ENCODE assay signal across 1 cellular context in the genomic region with DNA sequence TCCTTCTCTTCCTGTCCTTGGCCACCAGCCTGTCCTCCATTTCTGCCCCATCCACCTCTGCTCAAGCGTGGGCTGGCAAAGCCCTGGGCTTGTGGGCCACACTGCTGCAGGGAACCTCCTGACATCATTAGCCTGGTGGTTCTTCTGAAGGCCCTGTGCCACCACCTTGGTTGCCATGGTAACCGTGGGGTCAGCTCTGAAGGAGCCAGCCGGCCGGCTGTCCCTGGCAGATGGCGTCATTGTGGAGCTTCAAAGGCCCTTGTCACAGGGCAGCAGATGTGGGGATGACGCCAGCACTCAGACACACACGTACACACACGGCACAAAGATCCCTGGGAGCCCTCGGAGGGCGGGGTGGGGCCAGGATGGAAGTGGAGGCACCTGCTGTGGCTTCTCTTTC.
TF ChIP-seq lines count a peak whose summit lies in the region.

No MANE protein-coding gene starts in this region.

TF ChIP-seq in GM23338, 12 proteins besides CTCF, POLR2A, EP300 and RAD21 (continued from another document):
- TF ChIP-seq, protein P1, sequence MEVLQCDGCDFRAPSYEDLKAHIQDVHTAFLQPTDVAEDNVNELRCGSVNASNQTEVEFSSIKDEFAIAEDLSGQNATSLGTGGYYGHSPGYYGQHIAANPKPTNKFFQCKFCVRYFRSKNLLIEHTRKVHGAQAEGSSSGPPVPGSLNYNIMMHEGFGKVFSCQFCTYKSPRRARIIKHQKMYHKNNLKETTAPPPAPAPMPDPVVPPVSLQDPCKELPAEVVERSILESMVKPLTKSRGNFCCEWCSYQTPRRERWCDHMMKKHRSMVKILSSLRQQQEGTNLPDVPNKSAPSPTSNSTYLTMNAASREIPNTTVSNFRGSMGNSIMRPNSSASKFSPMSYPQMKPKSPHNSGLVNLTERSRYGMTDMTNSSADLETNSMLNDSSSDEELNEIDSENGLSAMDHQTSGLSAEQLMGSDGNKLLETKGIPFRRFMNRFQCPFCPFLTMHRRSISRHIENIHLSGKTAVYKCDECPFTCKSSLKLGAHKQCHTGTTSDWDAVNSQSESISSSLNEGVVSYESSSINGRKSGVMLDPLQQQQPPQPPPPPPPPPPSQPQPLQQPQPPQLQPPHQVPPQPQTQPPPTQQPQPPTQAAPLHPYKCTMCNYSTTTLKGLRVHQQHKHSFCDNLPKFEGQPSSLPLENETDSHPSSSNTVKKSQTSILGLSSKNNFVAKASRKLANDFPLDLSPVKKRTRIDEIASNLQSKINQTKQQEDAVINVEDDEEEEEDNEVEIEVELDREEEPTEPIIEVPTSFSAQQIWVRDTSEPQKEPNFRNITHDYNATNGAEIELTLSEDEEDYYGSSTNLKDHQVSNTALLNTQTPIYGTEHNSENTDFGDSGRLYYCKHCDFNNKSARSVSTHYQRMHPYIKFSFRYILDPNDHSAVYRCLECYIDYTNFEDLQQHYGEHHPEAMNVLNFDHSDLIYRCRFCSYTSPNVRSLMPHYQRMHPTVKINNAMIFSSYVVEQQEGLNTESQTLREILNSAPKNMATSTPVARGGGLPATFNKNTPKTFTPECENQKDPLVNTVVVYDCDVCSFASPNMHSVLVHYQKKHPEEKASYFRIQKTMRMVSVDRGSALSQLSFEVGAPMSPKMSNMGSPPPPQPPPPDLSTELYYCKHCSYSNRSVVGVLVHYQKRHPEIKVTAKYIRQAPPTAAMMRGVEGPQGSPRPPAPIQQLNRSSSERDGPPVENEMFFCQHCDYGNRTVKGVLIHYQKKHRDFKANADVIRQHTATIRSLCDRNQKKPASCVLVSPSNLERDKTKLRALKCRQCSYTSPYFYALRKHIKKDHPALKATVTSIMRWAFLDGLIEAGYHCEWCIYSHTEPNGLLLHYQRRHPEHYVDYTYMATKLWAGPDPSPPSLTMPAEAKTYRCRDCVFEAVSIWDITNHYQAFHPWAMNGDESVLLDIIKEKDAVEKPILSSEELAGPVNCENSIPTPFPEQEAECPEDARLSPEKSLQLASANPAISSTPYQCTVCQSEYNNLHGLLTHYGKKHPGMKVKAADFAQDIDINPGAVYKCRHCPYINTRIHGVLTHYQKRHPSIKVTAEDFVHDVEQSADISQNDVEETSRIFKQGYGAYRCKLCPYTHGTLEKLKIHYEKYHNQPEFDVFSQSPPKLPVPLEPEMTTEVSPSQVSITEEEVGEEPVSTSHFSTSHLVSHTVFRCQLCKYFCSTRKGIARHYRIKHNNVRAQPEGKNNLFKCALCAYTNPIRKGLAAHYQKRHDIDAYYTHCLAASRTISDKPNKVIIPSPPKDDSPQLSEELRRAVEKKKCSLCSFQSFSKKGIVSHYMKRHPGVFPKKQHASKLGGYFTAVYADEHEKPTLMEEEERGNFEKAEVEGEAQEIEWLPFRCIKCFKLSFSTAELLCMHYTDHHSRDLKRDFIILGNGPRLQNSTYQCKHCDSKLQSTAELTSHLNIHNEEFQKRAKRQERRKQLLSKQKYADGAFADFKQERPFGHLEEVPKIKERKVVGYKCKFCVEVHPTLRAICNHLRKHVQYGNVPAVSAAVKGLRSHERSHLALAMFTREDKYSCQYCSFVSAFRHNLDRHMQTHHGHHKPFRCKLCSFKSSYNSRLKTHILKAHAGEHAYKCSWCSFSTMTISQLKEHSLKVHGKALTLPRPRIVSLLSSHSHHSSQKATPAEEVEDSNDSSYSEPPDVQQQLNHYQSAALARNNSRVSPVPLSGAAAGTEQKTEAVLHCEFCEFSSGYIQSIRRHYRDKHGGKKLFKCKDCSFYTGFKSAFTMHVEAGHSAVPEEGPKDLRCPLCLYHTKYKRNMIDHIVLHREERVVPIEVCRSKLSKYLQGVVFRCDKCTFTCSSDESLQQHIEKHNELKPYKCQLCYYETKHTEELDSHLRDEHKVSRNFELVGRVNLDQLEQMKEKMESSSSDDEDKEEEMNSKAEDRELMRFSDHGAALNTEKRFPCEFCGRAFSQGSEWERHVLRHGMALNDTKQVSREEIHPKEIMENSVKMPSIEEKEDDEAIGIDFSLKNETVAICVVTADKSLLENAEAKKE (CRISPR knock-in tag; IDR thresholded peaks at IDR 0.05), result no peak
- no peak for TF ChIP-seq POLR2AphosphoS5 (IDR thresholded peaks at IDR 0.05; ENCODE audit: low read depth)
- TF ChIP-seq CREB1 (CRISPR knock-in tag; IDR thresholded peaks at IDR 0.05; ENCODE audit: low read depth), result no peak
